8 cellular contexts compared by ENCODE assay signal in genomic region chr7:14717711-14718304, GRCh38.
A peak's percentile ranks its signal among the peaks of the same experiment; 100 is the strongest.
DNase-seq lines count a peak whose midpoint lies in the region; ATAC-seq and TF ChIP-seq lines count a peak whose summit lies in the region.

No MANE protein-coding gene starts in this region.

- DNase-seq in DMS53 treated with DMSO at 0.1 percent for 48 hours (lab: John Stamatoyannopoulos, UW; ENCODE audit: unreplicated experiment): peak; percentile 67
- DNase-seq in hepatocyte (ENCODE audit: low spot score): peak; percentile 41
- DNase-seq in anterior cingulate cortex (lab: John Stamatoyannopoulos, UW): no peak
- DNase-seq in epidermal melanocyte (ENCODE audit: insufficient read length, low spot score): no peak

- H3K27me3 ChIP-seq in hepatocyte: no peaks in the 10 kb centered on the region

- H3K79me2 ChIP-seq in hepatocyte: no peaks in the 10 kb centered on the region

- TF ChIP-seq CTCF in LNCAP (IDR thresholded peaks at IDR 0.05) (peak; percentile 79), hepatocyte (IDR thresholded peaks at IDR 0.05; ENCODE audit: poor library complexity) (peak; percentile 69)

- peak; percentile 73; the same call in 2 of the 3 replicates for ATAC-seq in SK-N-SH treated with all-trans-retinoic acid at 6 μM for 48 hours
- ATAC-seq in HG03571 (IDR thresholded peaks at IDR 0.05; ENCODE audit: unreplicated experiment): no peak
- no peak for ATAC-seq in GM18502 (IDR thresholded peaks at IDR 0.05; ENCODE audit: poor library complexity, unreplicated experiment)

- H3K4me2 ChIP-seq in hepatocyte: no peak overlapping the region

- no peaks in the 10 kb centered on the region for H3K36me3 ChIP-seq in hepatocyte (replicated peaks; ENCODE audit: insufficient read depth, low read depth)

- H4K20me1 ChIP-seq in hepatocyte (ENCODE audit: insufficient read depth, poor library complexity, severe bottlenecking): no peaks in the 10 kb centered on the region

- no peaks in the 10 kb centered on the region for H3K9me3 ChIP-seq in hepatocyte (ENCODE audit: low read depth)

- H3K9me2 ChIP-seq in hepatocyte (replicated peaks; ENCODE audit: insufficient read depth): no peaks in the 10 kb centered on the region

- 44% methylated on average over 1 of the region's 1 CpG for WGBS in hepatocyte (ENCODE audit: low lambda C conversion rate, missing lambda C conversion rate)

- no peaks in the 10 kb centered on the region for H3K4me1 ChIP-seq in hepatocyte (ENCODE audit: insufficient read depth)

- peak overlapping the region; percentile 11 for H2AFZ ChIP-seq in hepatocyte

- no peak overlapping the region for H3K4me3 ChIP-seq in hepatocyte

- no peak overlapping the region for H3K27ac ChIP-seq in hepatocyte

TF ChIP-seq in SK-N-SH treated with all-trans-retinoic acid at 6 μM for 48 hours, 23 proteins besides CTCF, POLR2A, EP300 and RAD21:
- no peak for TF ChIP-seq ZC3H10 (CRISPR knock-in tag; IDR thresholded peaks at IDR 0.05)
- no peak for TF ChIP-seq OSR1 (CRISPR knock-in tag; IDR thresholded peaks at IDR 0.05)
- TF ChIP-seq CREB5 (CRISPR knock-in tag; IDR thresholded peaks at IDR 0.05; ENCODE audit: low read depth): no peak
- TF ChIP-seq TSHZ2 (CRISPR knock-in tag; IDR thresholded peaks at IDR 0.05): no peak
- TF ChIP-seq POU6F1 (CRISPR knock-in tag; IDR thresholded peaks at IDR 0.05; ENCODE audit: borderline replicate concordance, low read depth): no peak
TF ChIP-seq in SK-N-SH treated with all-trans-retinoic acid at 6 μM for 48 hours: peak in this region for 0.

Comparison
In these comparisons a context has a peak if more than half of its experiments do, and no peak if none do; other contexts are left out.
1. DNase-seq: peak in DMS53 treated with DMSO at 0.1 percent for 48 hours (single experiment) and hepatocyte (single experiment); none in anterior cingulate cortex (0 of 58) and epidermal melanocyte (single experiment).